20 cellular contexts compared by ENCODE assay signal in genomic region chr10:121654021-121654545, GRCh38. TPM values are rescaled to one million over a fixed set of nuclear protein-coding genes. Genes with fewer than 3 reads are reported as not detected.
DNase-seq lines count a peak whose midpoint lies in the region; ATAC-seq and TF ChIP-seq lines count a peak whose summit lies in the region.
"Had no signal": no experiment of that assay in that cellular context is flagged by ENCODE, and none has a peak within 500 bp of the region (broad histone marks: within the 10 kb centered on the region; RNA-seq: fewer than 3 reads in every experiment).

No MANE protein-coding gene starts in this region.

- no CpG with 5 or more reads among the region's 10 CpGs for WGBS in trophoblast cell (ENCODE audit: extremely low coverage, insufficient coverage, insufficient read length)
- 79 to 83% methylated on average over 10 of the region's 10 CpGs for WGBS in body of pancreas, 2 donors

- H2AK5ac ChIP-seq in trophoblast cell (ENCODE audit: low read length), result no peak overlapping the region

- no peaks in the 10 kb centered on the region for H3K36me3 Mint-ChIP-seq in activated CD4-positive, alpha-beta T cell treated with anti-CD3 and anti-CD28 coated beads for 36 hours (ENCODE audit: low read depth)
- H3K36me3 Mint-ChIP-seq: T-cell had no signal

- no peak overlapping the region for H2BK5ac ChIP-seq in trophoblast cell (ENCODE audit: low read depth, low read length, poor library complexity)

- ATAC-seq in body of pancreas, result no peak
- ATAC-seq in activated CD4-positive, alpha-beta T cell treated with anti-CD3 and anti-CD28 coated beads for 36 hours, result no peak
- ATAC-seq: K562, PC-3, SK-N-SH treated with all-trans-retinoic acid at 6 μM for 48 hours, T-cell had no signal

- H3K4me3 Mint-ChIP-seq in activated CD4-positive, alpha-beta T cell treated with anti-CD3 and anti-CD28 coated beads for 36 hours, result no peak overlapping the region
- H3K4me3 Mint-ChIP-seq: CD4-positive, alpha-beta T cell; T-cell had no signal

- H3K18ac ChIP-seq in trophoblast cell (ENCODE audit: low read length), result no peak overlapping the region

- CTCF ChIA-PET in activated CD4-positive, alpha-beta T cell treated with anti-CD3 and anti-CD28 coated beads for 36 hours (lab: Charles Lee), result interaction anchor here (0.5 to 1.4 kb wide), 2 partner anchors 9 to 42 kb away, joined by 3 read pairs; no protein-coding TSS in a partner anchor

- H3K9me3 ChIP-seq in trophoblast cell (ENCODE audit: insufficient read depth, low read depth, low read length) (peaks cover 3% of the 10 kb centered on the region), body of pancreas (no peaks in the 10 kb centered on the region)

- H3K9me3 Mint-ChIP-seq in activated CD4-positive, alpha-beta T cell treated with anti-CD3 and anti-CD28 coated beads for 36 hours (ENCODE audit: low read depth), result no peaks in the 10 kb centered on the region

- intact Hi-C loops in body of pancreas (cut with DNase I), result no loop called here
- intact Hi-C loops in activated CD4-positive, alpha-beta T cell treated with anti-CD3 and anti-CD28 coated beads for 36 hours (cut with DNase I, micrococcal nuclease), result no loop called here

- H4K12ac ChIP-seq in trophoblast cell (ENCODE audit: low read depth, low read length), result no peak overlapping the region

- POLR2A ChIA-PET in activated CD4-positive, alpha-beta T cell treated with anti-CD3 and anti-CD28 coated beads for 36 hours (lab: Charles Lee), result no interaction called here

- no peak overlapping the region for H3K27ac Mint-ChIP-seq in activated CD4-positive, alpha-beta T cell treated with anti-CD3 and anti-CD28 coated beads for 36 hours
- H3K27ac Mint-ChIP-seq: CD4-positive, alpha-beta T cell; T-cell had no signal

- H3K14ac ChIP-seq in trophoblast cell (ENCODE audit: low read length), result no peak overlapping the region

- no peak overlapping the region for H4K8ac ChIP-seq in trophoblast cell (ENCODE audit: low read depth, low read length)

- no peaks in the 10 kb centered on the region for H3K36me3 ChIP-seq in trophoblast cell (ENCODE audit: control insufficient read depth in 1 of 2, insufficient read depth in 2 of 2, low read length in 2 of 2)
- H3K36me3 ChIP-seq in body of pancreas (replicated peaks in 1 of 2; ENCODE audit: insufficient read depth in 1 of 2, low read depth in 2 of 2), result no peaks in the 10 kb centered on the region

- DNase-seq in NCI-H2107 treated with DMSO at 0.1 percent for 48 hours (lab: John Stamatoyannopoulos, UW; ENCODE audit: unreplicated experiment), result peak; percentile 2
- no peak for DNase-seq in NCI-H2107 (lab: John Stamatoyannopoulos, UW)
- peak; percentile 26 for DNase-seq in NCI-H128 (lab: John Stamatoyannopoulos, UW; ENCODE audit: unreplicated experiment)
- peak; percentile 85 for DNase-seq in NCI-H345 treated with DMSO at 0.1 percent for 48 hours (lab: John Stamatoyannopoulos, UW; ENCODE audit: unreplicated experiment)
- peak; percentile 57 to 76 for DNase-seq in trophoblast cell
- no peak for DNase-seq in body of pancreas
- DNase-seq in HK-2 (ENCODE audit: unreplicated experiment), result no peak
- DNase-seq in activated CD4-positive, alpha-beta T cell treated with anti-CD3 and anti-CD28 coated beads for 36 hours, result no peak
- DNase-seq: CD4-positive, alpha-beta T cell; DMS153; NCI-H1436; NCI-H2081 treated with DMSO at 0.1 percent for 48 hours; NCI-H446; NCI-H82; PC-3; RPMI8226; SIG-M5; T-cell had no signal

- H3K27ac ChIP-seq in trophoblast cell (ENCODE audit: low read depth, low read length) (no peak overlapping the region), body of pancreas (no peak overlapping the region)

- no peak overlapping the region for H2BK120ac ChIP-seq in trophoblast cell (ENCODE audit: insufficient read depth, low read length, poor library complexity)

- no peaks in the 10 kb centered on the region for H3K4me1 Mint-ChIP-seq in activated CD4-positive, alpha-beta T cell treated with anti-CD3 and anti-CD28 coated beads for 36 hours
- H3K4me1 Mint-ChIP-seq: T-cell had no signal

- no peaks in the 10 kb centered on the region for H3K4me1 ChIP-seq in trophoblast cell (ENCODE audit: control insufficient read depth in 1 of 2, insufficient read depth in 2 of 2, low read length in 2 of 2)
- no peaks in the 10 kb centered on the region for H3K4me1 ChIP-seq in body of pancreas

- H3K4me2 ChIP-seq in trophoblast cell (ENCODE audit: low read length), result no peak overlapping the region

- H3K4me3 ChIP-seq in trophoblast cell (ENCODE audit: low read depth, low read length) (no peak overlapping the region), body of pancreas (no peak overlapping the region)
- H3K4me3 ChIP-seq: K562 had no signal

- H3K4ac ChIP-seq in trophoblast cell (ENCODE audit: low read depth, low read length), result no peak overlapping the region

- no peak for TF ChIP-seq POLR2A in body of pancreas (IDR thresholded peaks at IDR 0.05)

- no peaks in the 10 kb centered on the region for H3K27me3 ChIP-seq in trophoblast cell (ENCODE audit: insufficient read depth, low read length)
- H3K27me3 ChIP-seq in body of pancreas, result no peaks in the 10 kb centered on the region

- H4K91ac ChIP-seq in trophoblast cell (ENCODE audit: low read depth, low read length), result no peak overlapping the region

- H3K79me1 ChIP-seq in trophoblast cell (ENCODE audit: low read length), result no peaks in the 10 kb centered on the region

- no peaks in the 10 kb centered on the region for H3K79me2 ChIP-seq in trophoblast cell (ENCODE audit: control insufficient read depth, insufficient read depth, low read length, poor library complexity)

- no peak overlapping the region for H3K23ac ChIP-seq in trophoblast cell (ENCODE audit: low read length)

- no peak overlapping the region for H2BK12ac ChIP-seq in trophoblast cell (ENCODE audit: low read length)

- peaks cover 4% of the 10 kb centered on the region for H3K27me3 Mint-ChIP-seq in activated CD4-positive, alpha-beta T cell treated with anti-CD3 and anti-CD28 coated beads for 36 hours

- no peak overlapping the region for H3K9ac ChIP-seq in trophoblast cell (ENCODE audit: low read length)

- TF ChIP-seq CTCF in body of pancreas (IDR thresholded peaks at IDR 0.05), result no peak

- no peak overlapping the region for H2AFZ ChIP-seq in trophoblast cell (ENCODE audit: insufficient read depth, low read length, poor library complexity)

RNA-seq across cellular contexts. Expression of gene FGFR2, which starts 55.8 kb away (rescaled TPM):
- 21.4 and 23.8 TPM in 2 replicates for polyA plus RNA-seq in trophoblast cell (2013)
- total RNA-seq in body of pancreas, result 10 to 100 TPM; 56.0 to 78.1 TPM
- not detected for total RNA-seq in activated CD4-positive, alpha-beta T cell treated with anti-CD3 and anti-CD28 coated beads for 36 hours
- polyA plus RNA-seq: K562 had no signal

Comparison
In these comparisons a context has a peak if more than half of its experiments do, and no peak if none do; other contexts are left out.
1. DNase-seq: peak in NCI-H2107 treated with DMSO at 0.1 percent for 48 hours (single experiment), NCI-H128 (single experiment), NCI-H345 treated with DMSO at 0.1 percent for 48 hours (single experiment) and trophoblast cell (2 of 2); none in NCI-H2107 (single experiment), body of pancreas (0 of 4), HK-2 (single experiment) and activated CD4-positive, alpha-beta T cell treated with anti-CD3 and anti-CD28 coated beads for 36 hours (single experiment).
2. RNA of gene FGFR2, which starts 55.8 kb away (total RNA-seq): 56.0 to 78.1 TPM in body of pancreas; not detected in activated CD4-positive, alpha-beta T cell treated with anti-CD3 and anti-CD28 coated beads for 36 hours; every median in the first group is over 10 times any median in the second.